8 cellular contexts compared by ENCODE assay signal in genomic region chrX:1453390-1453783, GRCh38. TPM values are rescaled to one million over a fixed set of nuclear protein-coding genes. Genes with fewer than 3 reads are reported as not detected.
DNase-seq lines count a peak whose midpoint lies in the region; TF ChIP-seq lines count a peak whose summit lies in the region.

No MANE protein-coding gene starts in this region.

- no peak overlapping the region for H3K23ac ChIP-seq in H9 (ENCODE audit: insufficient read length, low read depth, low read length)

- no peaks in the 10 kb centered on the region for H4K20me1 ChIP-seq in H9 (ENCODE audit: control insufficient read depth, insufficient read depth, insufficient read length)

- no peak overlapping the region for H3K9ac ChIP-seq in H9 (ENCODE audit: extremely low read depth, insufficient read length, low read length)

- H3K36me3 Mint-ChIP-seq in H9 (ENCODE audit: insufficient read depth in 1 of 3, low read depth in 3 of 3) (peaks cover 18 to 19% (median 18%) of the 10 kb centered on the region in 3 experiments), nephron (ENCODE audit: low read depth) (peaks cover 19% of the 10 kb centered on the region)

- 0 out of 4 replicates have a peak, but pooled peaks cover 0 to 2% of the 10 kb centered on the region in 2 experiments for H3K4me1 Mint-ChIP-seq in H9
- H3K4me1 Mint-ChIP-seq in nephron = no peaks in the 10 kb centered on the region

- H2BK12ac ChIP-seq in H9 (ENCODE audit: insufficient read length, low read depth, low read length) = no peak overlapping the region

- no peak overlapping the region for H2BK15ac ChIP-seq in H9 (ENCODE audit: low read depth, low read length)

- H3T11ph ChIP-seq in H9 (ENCODE audit: low read length) = no peak overlapping the region

- H4K8ac ChIP-seq in H9 (replicated peaks; ENCODE audit: insufficient read length, low read depth, low read length) = no peak overlapping the region

- H2BK120ac ChIP-seq in H9 (ENCODE audit: low read depth, low read length, poor library complexity, severe bottlenecking) = no peak overlapping the region

- H3K27ac Mint-ChIP-seq in H9 (peak overlapping the region in 1 of 3 experiments; percentile 73; a peak in 2 of 7 replicates), nephron (peak overlapping the region; percentile 44 to 67 (median 50))

- H3K4ac ChIP-seq in H9 (ENCODE audit: low read depth, low read length) = no peak overlapping the region

- H3K27ac ChIP-seq in H9 (ENCODE audit: insufficient read length, low read depth, low read length) (no peak overlapping the region), ectodermal cell (ENCODE audit: insufficient read depth, low read depth, low read length, poor library complexity, severe bottlenecking) (no peak overlapping the region)

- peak overlapping the region; percentile 75 for H3K4me3 ChIP-seq in GM06990 (replicated peaks; ENCODE audit: low read depth, low read length)
- H3K4me3 ChIP-seq in ectodermal cell (ENCODE audit: insufficient read depth, low read depth, low read length) = peak overlapping the region; percentile 51

- no peak overlapping the region for H2AFZ ChIP-seq in H9 (ENCODE audit: low read length)

- H3K18ac ChIP-seq in H9 (ENCODE audit: insufficient read length, low read depth, low read length) = no peak overlapping the region

- H3K23me2 ChIP-seq in H9 (ENCODE audit: insufficient read length, low read depth, low read length, poor library complexity, severe bottlenecking) = no peaks in the 10 kb centered on the region

- no peak overlapping the region for H2BK20ac ChIP-seq in H9 (ENCODE audit: low read depth, low read length, poor library complexity, severe bottlenecking)

- TF ChIP-seq CTCF in GM06990 (IDR thresholded peaks at IDR 0.05; ENCODE audit: insufficient read depth, low read length, poor library complexity, severe bottlenecking) (no peak), H9 (conservative IDR thresholded peaks at IDR 0.05) (no peak), nephron (IDR thresholded peaks at IDR 0.05; ENCODE audit: unreplicated experiment in 3 of 3) (no peak)

- H2BK5ac ChIP-seq in H9 (ENCODE audit: insufficient read length, low read length) = no peak overlapping the region

- peaks cover 6% of the 10 kb centered on the region for H3K36me3 ChIP-seq in GM06990 (ENCODE audit: control insufficient read depth, insufficient read depth, low read length)
- H3K36me3 ChIP-seq in ectodermal cell (ENCODE audit: control insufficient read depth, insufficient read depth, low read length) = peaks cover 14% of the 10 kb centered on the region

- H4K5ac ChIP-seq in H9 (ENCODE audit: insufficient read length, low read depth, low read length) = no peak overlapping the region

- peak overlapping the region; percentile 75 to 81 for H3K4me3 Mint-ChIP-seq in H9
- H3K4me3 Mint-ChIP-seq in nephron = peak overlapping the region; percentile 85 to 90 (median 86)

- H3K9me3 ChIP-seq in H9 (ENCODE audit: control insufficient read depth, low read depth, low read length) (peaks cover 8% of the 10 kb centered on the region), ectodermal cell (ENCODE audit: control insufficient read depth, low read length) (no peaks in the 10 kb centered on the region)

- H3K4me1 ChIP-seq in H9 (ENCODE audit: insufficient read depth, low read length) (no peaks in the 10 kb centered on the region), ectodermal cell (ENCODE audit: control insufficient read depth, insufficient read depth, low read length) (no peaks in the 10 kb centered on the region)

- H3K79me1 ChIP-seq in H9 (ENCODE audit: insufficient read depth, low read depth, low read length, poor library complexity, severe bottlenecking) = peaks cover 9% of the 10 kb centered on the region

- H3K9me3 Mint-ChIP-seq in H9 (peaks cover 18% of the 10 kb centered on the region in 2 experiments), nephron (peaks cover 14% of the 10 kb centered on the region)

- 0 out of 2 replicates have a peak, but pooled peaks have one; percentile 16 for TF ChIP-seq POLR2A in Raji (IDR thresholded peaks at IDR 0.05; ENCODE audit: insufficient read depth, low read depth, low read length)

- no CpG with 5 or more reads among the region's 34 CpGs for WGBS in H9 (ENCODE audit: extremely low coverage, insufficient read length, low lambda C conversion rate)
- 2% methylated on average over 33 to 34 of the region's 34 CpGs for WGBS in ectodermal cell, 2 experiments

- no peaks in the 10 kb centered on the region for H3K27me3 ChIP-seq in GM06990 (replicated peaks; ENCODE audit: control insufficient read depth, insufficient read depth, low read length)
- no peaks in the 10 kb centered on the region for H3K27me3 ChIP-seq in H9 (ENCODE audit: insufficient read depth, low read length)
- no peaks in the 10 kb centered on the region for H3K27me3 ChIP-seq in ectodermal cell (ENCODE audit: control insufficient read depth, insufficient read depth, low read length, poor library complexity, severe bottlenecking)

- no peak overlapping the region for H3K14ac ChIP-seq in H9 (ENCODE audit: insufficient read depth, low read length)

- no peak overlapping the region for H3K4me2 ChIP-seq in H9 (ENCODE audit: insufficient read depth, insufficient read length, low read length)

- DNase-seq in GM06990 (ENCODE audit: extremely low read depth, insufficient read length) (no peak), H9 (no peak), posterior vena cava (ENCODE audit: low spot score) (no peak), NCI-H345 (lab: John Stamatoyannopoulos, UW) (no peak)
- DNase-seq in stimulated activated CD4-positive, alpha-beta T cell treated with anti-CD3 and anti-CD28 coated beads, Interleukin-2, amount 100 ng/mL, for 48 hours = no peak

- peaks cover 17% of the 10 kb centered on the region; the same call in 1 of the 2 replicates for H3K79me2 ChIP-seq in H9 (ENCODE audit: insufficient read depth, low read length)

- H3K56ac ChIP-seq in H9 (ENCODE audit: insufficient read length, low read depth, low read length) = no peak overlapping the region

- intact Hi-C loops in posterior vena cava (cut with DNase I) = loop anchor here (5.0 to 10.0 kb wide), 3 partner anchors 61 to 141 kb away; partner anchors contain the start of genes AKAP17A (in 1 of the 2) and SLC25A6 (in 1 of the 2)

- no peak overlapping the region for H2AK5ac ChIP-seq in H9 (ENCODE audit: insufficient read length, low read length)

- no peak overlapping the region for H4K91ac ChIP-seq in H9 (ENCODE audit: insufficient read length, low read depth, low read length)

- no peaks in the 10 kb centered on the region; the same call in none of the 2 replicates for H3K27me3 Mint-ChIP-seq in H9 (ENCODE audit: low read depth)
- H3K27me3 Mint-ChIP-seq in nephron (ENCODE audit: low read depth) = peaks cover 3% of the 10 kb centered on the region

RNA-seq across cellular contexts. Expression of gene ASMTL, which starts 0.7 kb away (rescaled TPM):
- total RNA-seq in H9 (2021) (59.8 and 64.2 TPM in 2 replicates), posterior vena cava (10 to 100 TPM; 28.2 to 29.7 TPM)
- polyA plus RNA-seq in ectodermal cell (2013, experiment 1 of 4) = 108 TPM
- 124 TPM for polyA plus RNA-seq in ectodermal cell (2013, experiment 2 of 4)
- 79.2 TPM for polyA plus RNA-seq in ectodermal cell (2013, experiment 3 of 4)
- 81.3 TPM for polyA plus RNA-seq in ectodermal cell (2013, experiment 4 of 4)
